In the genomic region with DNA sequence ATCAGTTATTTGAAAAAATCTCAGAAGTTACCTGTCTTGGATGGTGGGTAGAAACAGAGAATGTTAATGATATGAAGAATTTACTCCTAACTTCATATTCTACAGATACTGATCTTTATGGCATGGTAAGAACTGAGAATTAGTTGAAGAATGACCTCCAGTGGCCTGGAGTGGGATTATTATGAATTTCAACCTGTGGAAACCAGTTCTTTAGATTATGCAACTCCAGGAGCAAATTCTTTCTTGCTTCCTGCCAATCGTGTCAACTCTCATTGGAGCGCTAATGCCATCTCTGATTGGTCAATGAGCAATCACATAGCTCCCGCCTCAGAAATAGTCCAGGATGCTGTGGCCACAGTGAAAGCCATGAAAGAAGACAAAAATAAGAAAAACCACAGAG, we compare ENCODE assay signal across 8 cellular contexts. TPM values are rescaled to one million over a fixed set of nuclear protein-coding genes. Genes with fewer than 3 reads are reported as not detected.
A peak's percentile ranks its signal among the peaks of the same experiment; 100 is the strongest.
DNase-seq lines count a peak whose midpoint lies in the region; ATAC-seq and TF ChIP-seq lines count a peak whose summit lies in the region.

No MANE protein-coding gene starts in this region.

- no peaks in the 10 kb centered on the region for H3K36me3 Mint-ChIP-seq in GM23338 (ENCODE audit: low read depth)

- H3K27ac ChIP-seq in GM23338 (ENCODE audit: low read depth) = no peak overlapping the region
- H3K27ac ChIP-seq in OCI-LY1 (ENCODE audit: low read depth, low read length, poor library complexity, severe bottlenecking) = no peak overlapping the region
- no peak overlapping the region for H3K27ac ChIP-seq in fibroblast of lung (ENCODE audit: insufficient read depth, low read length)

- H3K4me1 ChIP-seq in GM23338 (ENCODE audit: insufficient read depth) (no peaks in the 10 kb centered on the region), OCI-LY1 (ENCODE audit: insufficient read depth, low read length, severe bottlenecking) (peaks cover 9% of the 10 kb centered on the region), fibroblast of lung (ENCODE audit: control insufficient read depth, extremely low read depth, insufficient read depth, low read length) (no peaks in the 10 kb centered on the region)

- no peaks in the 10 kb centered on the region for H3K79me2 ChIP-seq in GM23338 (replicated peaks; ENCODE audit: insufficient read depth)
- H3K79me2 ChIP-seq in OCI-LY1 (ENCODE audit: insufficient read depth, low read length) = no peaks in the 10 kb centered on the region
- no peaks in the 10 kb centered on the region for H3K79me2 ChIP-seq in fibroblast of lung (ENCODE audit: control insufficient read depth, insufficient read depth, low read length)

- no peak overlapping the region for H3K9ac ChIP-seq in OCI-LY1 (ENCODE audit: low read length)
- no peak overlapping the region for H3K9ac ChIP-seq in fibroblast of lung (ENCODE audit: insufficient read depth, low read length)

- no peaks in the 10 kb centered on the region for H3K9me3 Mint-ChIP-seq in GM23338

- TF ChIP-seq CTCF in GM23338 (conservative IDR thresholded peaks at IDR 0.05; ENCODE audit: low read depth in 2 of 2) (peak in 1 of 2 experiments; percentile 30; a peak in 2 of 4 replicates), OCI-LY1 (IDR thresholded peaks at IDR 0.05; ENCODE audit: low read length) (peak; percentile 12; the same call in 1 of the 2 replicates), fibroblast of lung (conservative IDR thresholded peaks at IDR 0.05 in 1 of 2, IDR thresholded peaks at IDR 0.05 in 1 of 2; ENCODE audit: low read depth in 1 of 2, low read length in 2 of 2) (no peak), GM10266 (IDR thresholded peaks at IDR 0.05; ENCODE audit: control insufficient read depth, insufficient read depth, low read depth, missing control alignments) (no peak)

- H3K4me3 ChIP-seq in GM23338 = no peak overlapping the region
- H3K4me3 ChIP-seq in OCI-LY1 (ENCODE audit: low read depth, low read length, poor library complexity, severe bottlenecking) = no peak overlapping the region
- H3K4me3 ChIP-seq in fibroblast of lung (replicated peaks in 1 of 4; ENCODE audit: control extremely low read depth in 1 of 4, insufficient read depth in 1 of 4, low read depth in 3 of 4, low read length in 4 of 4) = no peak overlapping the region

- H3K27ac Mint-ChIP-seq in GM23338 = no peak overlapping the region

- H3K4me3 Mint-ChIP-seq in GM23338 = no peak overlapping the region

- H3K36me3 ChIP-seq in GM23338 (ENCODE audit: insufficient read depth) = no peaks in the 10 kb centered on the region
- no peaks in the 10 kb centered on the region for H3K36me3 ChIP-seq in OCI-LY1 (ENCODE audit: insufficient read depth, low read length)
- no peaks in the 10 kb centered on the region for H3K36me3 ChIP-seq in fibroblast of lung (ENCODE audit: control insufficient read depth, insufficient read depth, low read length)

- ATAC-seq in GM23338 = peak; percentile 52

- peaks cover 2% of the 10 kb centered on the region for H3K4me1 Mint-ChIP-seq in GM23338

- no peaks in the 10 kb centered on the region for H3K9me3 ChIP-seq in OCI-LY1 (ENCODE audit: low read length)
- H3K9me3 ChIP-seq in fibroblast of lung (ENCODE audit: control insufficient read depth, insufficient read depth, low read depth, low read length) = no peaks in the 10 kb centered on the region

- H3F3A ChIP-seq in GM23338 (replicated peaks; ENCODE audit: low read depth) (no peaks in the 10 kb centered on the region), OCI-LY1 (ENCODE audit: insufficient read depth, low read length) (no peaks in the 10 kb centered on the region)

- H3K27me3 ChIP-seq in GM23338 (ENCODE audit: insufficient read depth) (no peaks in the 10 kb centered on the region), OCI-LY1 (ENCODE audit: insufficient read depth, low read length) (0 out of 2 replicates have a peak, but pooled peaks cover 3% of the 10 kb centered on the region), fibroblast of lung (ENCODE audit: control insufficient read depth, insufficient read depth, low read length) (no peaks in the 10 kb centered on the region)

- H3K27me3 Mint-ChIP-seq in GM23338 (ENCODE audit: insufficient read depth, low read depth, poor library complexity) = peaks cover 6% of the 10 kb centered on the region

- H3K4me2 ChIP-seq in GM23338 = no peak overlapping the region
- H3K4me2 ChIP-seq in OCI-LY1 (ENCODE audit: low read length) = no peak overlapping the region
- no peak overlapping the region for H3K4me2 ChIP-seq in fibroblast of lung (ENCODE audit: extremely low read depth, insufficient read depth, low read length)

- H4K20me1 ChIP-seq in GM23338 (replicated peaks; ENCODE audit: insufficient read depth) (no peaks in the 10 kb centered on the region), OCI-LY1 (ENCODE audit: insufficient read depth, low read length) (no peaks in the 10 kb centered on the region), fibroblast of lung (ENCODE audit: control insufficient read depth, extremely low read depth, insufficient read depth, low read length) (no peaks in the 10 kb centered on the region)

- peaks cover 3% of the 10 kb centered on the region; the same call in 1 of the 2 replicates for H3K9me2 ChIP-seq in GM23338 (ENCODE audit: insufficient read depth)
- H3K9me2 ChIP-seq in OCI-LY1 (ENCODE audit: low read depth, low read length) = no peaks in the 10 kb centered on the region

- DNase-seq in AG08396 (ENCODE audit: low spot score) = peak; percentile 20
- peak; percentile 54 for DNase-seq in GM23338 (ENCODE audit: low spot score)
- DNase-seq in fibroblast of lung (ENCODE audit: low read depth in 2 of 2) = peak; percentile 6 to 31
- DNase-seq in ureter (ENCODE audit: low spot score) = peak; percentile 58
- DNase-seq in GM10266 (ENCODE audit: extremely low spot score) = no peak
- no peak for DNase-seq in DMS114 treated with DMSO at 0.1 percent for 48 hours (lab: John Stamatoyannopoulos, UW; ENCODE audit: unreplicated experiment)
- DNase-seq in activated effector memory CD4-positive, alpha-beta T cell treated with Interleukin-2 at 50 U/mL for 16 hours = no peak

- H2AFZ ChIP-seq in GM23338 = no peak overlapping the region
- no peak overlapping the region for H2AFZ ChIP-seq in OCI-LY1 (ENCODE audit: low read length)
- H2AFZ ChIP-seq in fibroblast of lung (ENCODE audit: low read length) = no peak overlapping the region

TF ChIP-seq in GM23338, 12 proteins besides CTCF, POLR2A, EP300 and RAD21:
- TF ChIP-seq JUNB (IDR thresholded peaks at IDR 0.05; ENCODE audit: unreplicated experiment) (no peak), ZNF331 (CRISPR knock-in tag; IDR thresholded peaks at IDR 0.05; ENCODE audit: low read depth) (no peak), ZNF114 (CRISPR knock-in tag; IDR thresholded peaks at IDR 0.05) (no peak), EZH2 (IDR thresholded peaks at IDR 0.05; ENCODE audit: low read depth, unreplicated experiment) (no peak), STAT1 (IDR thresholded peaks at IDR 0.05; ENCODE audit: unreplicated experiment) (no peak), REST (IDR thresholded peaks at IDR 0.05; ENCODE audit: unreplicated experiment) (no peak), EZH2phosphoT487 (IDR thresholded peaks at IDR 0.05; ENCODE audit: unreplicated experiment) (no peak), CREB1 (CRISPR knock-in tag; IDR thresholded peaks at IDR 0.05; ENCODE audit: low read depth) (no peak)
- TF ChIP-seq, protein P1, sequence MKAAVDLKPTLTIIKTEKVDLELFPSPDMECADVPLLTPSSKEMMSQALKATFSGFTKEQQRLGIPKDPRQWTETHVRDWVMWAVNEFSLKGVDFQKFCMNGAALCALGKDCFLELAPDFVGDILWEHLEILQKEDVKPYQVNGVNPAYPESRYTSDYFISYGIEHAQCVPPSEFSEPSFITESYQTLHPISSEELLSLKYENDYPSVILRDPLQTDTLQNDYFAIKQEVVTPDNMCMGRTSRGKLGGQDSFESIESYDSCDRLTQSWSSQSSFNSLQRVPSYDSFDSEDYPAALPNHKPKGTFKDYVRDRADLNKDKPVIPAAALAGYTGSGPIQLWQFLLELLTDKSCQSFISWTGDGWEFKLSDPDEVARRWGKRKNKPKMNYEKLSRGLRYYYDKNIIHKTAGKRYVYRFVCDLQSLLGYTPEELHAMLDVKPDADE (IDR thresholded peaks at IDR 0.05) = no peak
TF ChIP-seq in GM23338: peak in this region for 0.

RNA-seq across cellular contexts. Expression of gene LYRM2, which starts 40.6 kb away (rescaled TPM):
- 13.0 and 20.3 TPM in 2 replicates for total RNA-seq in GM23338 (2014; rRNA removed; shearing (Covaris generic))
- 48.9 and 67.3 TPM in 2 replicates for polyA plus RNA-seq in GM23338 (2016; fragmentation: Nextera tagmentation; extraction: Ambion mirVana)
- 23.4 and 27.4 TPM in 2 replicates for total RNA-seq in fibroblast of lung
- 57.4 and 66.1 TPM in 2 replicates for polyA plus RNA-seq in fibroblast of lung
- polyA plus RNA-seq in fibroblast of lung (2012) = 37.2 and 39.8 TPM in 2 replicates
- polyA minus RNA-seq in fibroblast of lung (ENCODE audit: low replicate concordance) = 2.0 and 5.2 TPM in 2 replicates
- total RNA-seq in ureter = 57.1 TPM

Comparison
In these comparisons a context has a peak if more than half of its experiments do, and no peak if none do; other contexts are left out.
1. DNase-seq: peak in AG08396 (single experiment), GM23338 (single experiment), fibroblast of lung (2 of 2) and ureter (single experiment); none in GM10266 (single experiment), DMS114 treated with DMSO at 0.1 percent for 48 hours (single experiment) and activated effector memory CD4-positive, alpha-beta T cell treated with Interleukin-2 at 50 U/mL for 16 hours (single experiment).